3 cellular contexts compared by ENCODE assay signal in the genomic region with DNA sequence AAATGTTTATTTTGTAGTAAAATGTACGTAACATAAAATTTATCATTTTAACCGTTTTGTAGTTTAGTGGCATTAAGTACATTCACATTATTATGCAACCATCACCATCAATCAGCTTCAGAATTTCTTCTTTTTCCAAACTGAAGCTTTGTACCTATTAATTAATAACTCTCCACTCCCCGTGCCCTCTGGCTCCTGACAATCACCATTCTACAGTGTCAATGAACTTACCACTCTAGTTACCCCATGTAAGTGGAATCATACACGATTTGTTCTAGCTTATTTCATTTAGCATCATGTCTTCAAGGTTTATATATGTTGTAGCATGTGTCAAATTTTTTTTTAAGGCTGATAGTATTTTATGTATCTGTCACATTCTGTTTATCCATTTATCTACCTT.
TF ChIP-seq lines count a peak whose summit lies in the region.

No MANE protein-coding gene starts in this region.

TF ChIP-seq in liver, 16 proteins besides CTCF, POLR2A, EP300 and RAD21 (continued from another document):
- TF ChIP-seq GABPA (IDR thresholded peaks at IDR 0.05 in 1 of 2, conservative IDR thresholded peaks at IDR 0.05 in 1 of 2) (no peak), YY1 (IDR thresholded peaks at IDR 0.05) (peak; percentile 54), RXRA (IDR thresholded peaks at IDR 0.05) (peak; percentile 93 to 94), HNF4G (IDR thresholded peaks at IDR 0.05) (peak; percentile 34), NR2F2 (IDR thresholded peaks at IDR 0.05) (peak; percentile 39), HNF4A (conservative IDR thresholded peaks at IDR 0.05) (peak; percentile 66 to 69), JUND (IDR thresholded peaks at IDR 0.05) (peak in 1 of 2 donors; percentile 24)

TF ChIP-seq in HepG2, 621 proteins besides CTCF, POLR2A, EP300 and RAD21 (continued from another document):
- TF ChIP-seq ARHGAP35 (CRISPR knock-in tag; IDR thresholded peaks at IDR 0.05; ENCODE audit: borderline replicate concordance) = no peak
- TF ChIP-seq, protein P1, sequence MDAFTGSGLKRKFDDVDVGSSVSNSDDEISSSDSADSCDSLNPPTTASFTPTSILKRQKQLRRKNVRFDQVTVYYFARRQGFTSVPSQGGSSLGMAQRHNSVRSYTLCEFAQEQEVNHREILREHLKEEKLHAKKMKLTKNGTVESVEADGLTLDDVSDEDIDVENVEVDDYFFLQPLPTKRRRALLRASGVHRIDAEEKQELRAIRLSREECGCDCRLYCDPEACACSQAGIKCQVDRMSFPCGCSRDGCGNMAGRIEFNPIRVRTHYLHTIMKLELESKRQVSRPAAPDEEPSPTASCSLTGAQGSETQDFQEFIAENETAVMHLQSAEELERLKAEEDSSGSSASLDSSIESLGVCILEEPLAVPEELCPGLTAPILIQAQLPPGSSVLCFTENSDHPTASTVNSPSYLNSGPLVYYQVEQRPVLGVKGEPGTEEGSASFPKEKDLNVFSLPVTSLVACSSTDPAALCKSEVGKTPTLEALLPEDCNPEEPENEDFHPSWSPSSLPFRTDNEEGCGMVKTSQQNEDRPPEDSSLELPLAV (CRISPR knock-in tag; conservative IDR thresholded peaks at IDR 0.05; ENCODE audit: low read depth) = no peak
- TF ChIP-seq ZNF207 (IDR thresholded peaks at IDR 0.05; ENCODE audit: borderline replicate concordance) = no peak
- TF ChIP-seq KDM2A (CRISPR knock-in tag; IDR thresholded peaks at IDR 0.05; ENCODE audit: borderline replicate concordance, low read depth) = no peak
- no peak for TF ChIP-seq ZNF629 (CRISPR knock-in tag; conservative IDR thresholded peaks at IDR 0.05)
- TF ChIP-seq, protein P2, sequence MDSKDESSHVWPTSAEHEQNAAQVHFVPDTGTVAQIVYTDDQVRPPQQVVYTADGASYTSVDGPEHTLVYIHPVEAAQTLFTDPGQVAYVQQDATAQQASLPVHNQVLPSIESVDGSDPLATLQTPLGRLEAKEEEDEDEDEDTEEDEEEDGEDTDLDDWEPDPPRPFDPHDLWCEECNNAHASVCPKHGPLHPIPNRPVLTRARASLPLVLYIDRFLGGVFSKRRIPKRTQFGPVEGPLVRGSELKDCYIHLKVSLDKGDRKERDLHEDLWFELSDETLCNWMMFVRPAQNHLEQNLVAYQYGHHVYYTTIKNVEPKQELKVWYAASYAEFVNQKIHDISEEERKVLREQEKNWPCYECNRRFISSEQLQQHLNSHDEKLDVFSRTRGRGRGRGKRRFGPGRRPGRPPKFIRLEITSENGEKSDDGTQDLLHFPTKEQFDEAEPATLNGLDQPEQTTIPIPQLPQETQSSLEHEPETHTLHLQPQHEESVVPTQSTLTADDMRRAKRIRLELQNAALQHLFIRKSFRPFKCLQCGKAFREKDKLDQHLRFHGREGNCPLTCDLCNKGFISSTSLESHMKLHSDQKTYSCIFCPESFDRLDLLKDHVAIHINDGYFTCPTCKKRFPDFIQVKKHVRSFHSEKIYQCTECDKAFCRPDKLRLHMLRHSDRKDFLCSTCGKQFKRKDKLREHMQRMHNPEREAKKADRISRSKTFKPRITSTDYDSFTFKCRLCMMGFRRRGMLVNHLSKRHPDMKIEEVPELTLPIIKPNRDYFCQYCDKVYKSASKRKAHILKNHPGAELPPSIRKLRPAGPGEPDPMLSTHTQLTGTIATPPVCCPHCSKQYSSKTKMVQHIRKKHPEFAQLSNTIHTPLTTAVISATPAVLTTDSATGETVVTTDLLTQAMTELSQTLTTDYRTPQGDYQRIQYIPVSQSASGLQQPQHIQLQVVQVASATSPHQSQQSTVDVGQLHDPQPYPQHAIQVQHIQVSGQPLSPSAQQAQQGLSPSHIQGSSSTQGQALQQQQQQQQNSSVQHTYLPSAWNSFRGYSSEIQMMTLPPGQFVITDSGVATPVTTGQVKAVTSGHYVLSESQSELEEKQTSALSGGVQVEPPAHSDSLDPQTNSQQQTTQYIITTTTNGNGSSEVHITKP (CRISPR knock-in tag; IDR thresholded peaks at IDR 0.05; ENCODE audit: low read depth) = no peak
- TF ChIP-seq, protein P3, sequence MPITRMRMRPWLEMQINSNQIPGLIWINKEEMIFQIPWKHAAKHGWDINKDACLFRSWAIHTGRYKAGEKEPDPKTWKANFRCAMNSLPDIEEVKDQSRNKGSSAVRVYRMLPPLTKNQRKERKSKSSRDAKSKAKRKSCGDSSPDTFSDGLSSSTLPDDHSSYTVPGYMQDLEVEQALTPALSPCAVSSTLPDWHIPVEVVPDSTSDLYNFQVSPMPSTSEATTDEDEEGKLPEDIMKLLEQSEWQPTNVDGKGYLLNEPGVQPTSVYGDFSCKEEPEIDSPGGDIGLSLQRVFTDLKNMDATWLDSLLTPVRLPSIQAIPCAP (CRISPR knock-in tag; IDR thresholded peaks at IDR 0.05; ENCODE audit: low read depth) = no peak
- TF ChIP-seq, protein P4, sequence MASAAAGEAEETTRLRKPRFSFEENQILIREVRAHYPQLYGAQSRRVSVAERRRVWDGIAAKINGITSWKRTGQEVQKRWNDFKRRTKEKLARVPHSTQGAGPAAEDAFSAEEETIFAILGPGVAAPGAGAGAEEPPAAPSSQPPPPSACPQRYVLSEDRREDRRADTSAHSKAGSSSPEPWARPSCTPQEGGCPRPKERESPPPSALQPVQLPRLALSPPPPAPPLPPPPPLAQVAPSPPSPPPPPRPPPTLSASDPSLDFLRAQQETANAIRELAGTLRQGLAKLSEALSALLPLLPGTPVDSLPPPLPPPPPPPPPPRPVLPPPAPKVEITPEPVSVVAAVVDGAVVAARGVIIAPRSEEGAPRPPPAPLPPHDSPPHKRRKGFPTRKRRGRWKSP (CRISPR knock-in tag; IDR thresholded peaks at IDR 0.05) = no peak
- TF ChIP-seq, protein P5, sequence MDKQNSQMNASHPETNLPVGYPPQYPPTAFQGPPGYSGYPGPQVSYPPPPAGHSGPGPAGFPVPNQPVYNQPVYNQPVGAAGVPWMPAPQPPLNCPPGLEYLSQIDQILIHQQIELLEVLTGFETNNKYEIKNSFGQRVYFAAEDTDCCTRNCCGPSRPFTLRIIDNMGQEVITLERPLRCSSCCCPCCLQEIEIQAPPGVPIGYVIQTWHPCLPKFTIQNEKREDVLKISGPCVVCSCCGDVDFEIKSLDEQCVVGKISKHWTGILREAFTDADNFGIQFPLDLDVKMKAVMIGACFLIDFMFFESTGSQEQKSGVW (CRISPR knock-in tag; IDR thresholded peaks at IDR 0.05; ENCODE audit: borderline replicate concordance) = no peak
- no peak for TF ChIP-seq DR1 (CRISPR knock-in tag; IDR thresholded peaks at IDR 0.05)

TF ChIP-seq in SK-N-SH treated with all-trans-retinoic acid at 6 μM for 48 hours, 23 proteins besides CTCF, POLR2A, EP300 and RAD21 (continued from another document):
- TF ChIP-seq ZNF8 (CRISPR knock-in tag; IDR thresholded peaks at IDR 0.05) = no peak
- no peak for TF ChIP-seq CSDC2 (CRISPR knock-in tag; IDR thresholded peaks at IDR 0.05)
- TF ChIP-seq BACH2 (CRISPR knock-in tag; IDR thresholded peaks at IDR 0.05; ENCODE audit: borderline replicate concordance) = no peak
- no peak for TF ChIP-seq GLIS3 (CRISPR knock-in tag; IDR thresholded peaks at IDR 0.05)
- TF ChIP-seq, protein P6, sequence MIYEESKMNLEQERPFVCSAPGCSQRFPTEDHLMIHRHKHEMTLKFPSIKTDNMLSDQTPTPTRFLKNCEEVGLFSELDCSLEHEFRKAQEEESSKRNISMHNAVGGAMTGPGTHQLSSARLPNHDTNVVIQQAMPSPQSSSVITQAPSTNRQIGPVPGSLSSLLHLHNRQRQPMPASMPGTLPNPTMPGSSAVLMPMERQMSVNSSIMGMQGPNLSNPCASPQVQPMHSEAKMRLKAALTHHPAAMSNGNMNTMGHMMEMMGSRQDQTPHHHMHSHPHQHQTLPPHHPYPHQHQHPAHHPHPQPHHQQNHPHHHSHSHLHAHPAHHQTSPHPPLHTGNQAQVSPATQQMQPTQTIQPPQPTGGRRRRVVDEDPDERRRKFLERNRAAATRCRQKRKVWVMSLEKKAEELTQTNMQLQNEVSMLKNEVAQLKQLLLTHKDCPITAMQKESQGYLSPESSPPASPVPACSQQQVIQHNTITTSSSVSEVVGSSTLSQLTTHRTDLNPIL (CRISPR knock-in tag; IDR thresholded peaks at IDR 0.05; ENCODE audit: low read depth) = no peak
- TF ChIP-seq ZNF70 (CRISPR knock-in tag; IDR thresholded peaks at IDR 0.05) = no peak
- TF ChIP-seq ISL1 (CRISPR knock-in tag; IDR thresholded peaks at IDR 0.05) = no peak
- no peak for TF ChIP-seq OSR1 (CRISPR knock-in tag; IDR thresholded peaks at IDR 0.05)
- no peak for TF ChIP-seq SNAI2 (CRISPR knock-in tag; IDR thresholded peaks at IDR 0.05)
- no peak for TF ChIP-seq PPARA (CRISPR knock-in tag; IDR thresholded peaks at IDR 0.05; ENCODE audit: borderline replicate concordance)
- TF ChIP-seq, protein P7, sequence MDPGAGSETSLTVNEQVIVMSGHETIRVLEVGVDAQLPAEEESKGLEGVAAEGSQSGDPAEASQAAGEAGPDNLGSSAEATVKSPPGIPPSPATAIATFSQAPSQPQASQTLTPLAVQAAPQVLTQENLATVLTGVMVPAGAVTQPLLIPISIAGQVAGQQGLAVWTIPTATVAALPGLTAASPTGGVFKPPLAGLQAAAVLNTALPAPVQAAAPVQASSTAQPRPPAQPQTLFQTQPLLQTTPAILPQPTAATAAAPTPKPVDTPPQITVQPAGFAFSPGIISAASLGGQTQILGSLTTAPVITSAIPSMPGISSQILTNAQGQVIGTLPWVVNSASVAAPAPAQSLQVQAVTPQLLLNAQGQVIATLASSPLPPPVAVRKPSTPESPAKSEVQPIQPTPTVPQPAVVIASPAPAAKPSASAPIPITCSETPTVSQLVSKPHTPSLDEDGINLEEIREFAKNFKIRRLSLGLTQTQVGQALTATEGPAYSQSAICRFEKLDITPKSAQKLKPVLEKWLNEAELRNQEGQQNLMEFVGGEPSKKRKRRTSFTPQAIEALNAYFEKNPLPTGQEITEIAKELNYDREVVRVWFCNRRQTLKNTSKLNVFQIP (CRISPR knock-in tag; IDR thresholded peaks at IDR 0.05; ENCODE audit: borderline replicate concordance, low read depth) = no peak
- TF ChIP-seq, protein P8, sequence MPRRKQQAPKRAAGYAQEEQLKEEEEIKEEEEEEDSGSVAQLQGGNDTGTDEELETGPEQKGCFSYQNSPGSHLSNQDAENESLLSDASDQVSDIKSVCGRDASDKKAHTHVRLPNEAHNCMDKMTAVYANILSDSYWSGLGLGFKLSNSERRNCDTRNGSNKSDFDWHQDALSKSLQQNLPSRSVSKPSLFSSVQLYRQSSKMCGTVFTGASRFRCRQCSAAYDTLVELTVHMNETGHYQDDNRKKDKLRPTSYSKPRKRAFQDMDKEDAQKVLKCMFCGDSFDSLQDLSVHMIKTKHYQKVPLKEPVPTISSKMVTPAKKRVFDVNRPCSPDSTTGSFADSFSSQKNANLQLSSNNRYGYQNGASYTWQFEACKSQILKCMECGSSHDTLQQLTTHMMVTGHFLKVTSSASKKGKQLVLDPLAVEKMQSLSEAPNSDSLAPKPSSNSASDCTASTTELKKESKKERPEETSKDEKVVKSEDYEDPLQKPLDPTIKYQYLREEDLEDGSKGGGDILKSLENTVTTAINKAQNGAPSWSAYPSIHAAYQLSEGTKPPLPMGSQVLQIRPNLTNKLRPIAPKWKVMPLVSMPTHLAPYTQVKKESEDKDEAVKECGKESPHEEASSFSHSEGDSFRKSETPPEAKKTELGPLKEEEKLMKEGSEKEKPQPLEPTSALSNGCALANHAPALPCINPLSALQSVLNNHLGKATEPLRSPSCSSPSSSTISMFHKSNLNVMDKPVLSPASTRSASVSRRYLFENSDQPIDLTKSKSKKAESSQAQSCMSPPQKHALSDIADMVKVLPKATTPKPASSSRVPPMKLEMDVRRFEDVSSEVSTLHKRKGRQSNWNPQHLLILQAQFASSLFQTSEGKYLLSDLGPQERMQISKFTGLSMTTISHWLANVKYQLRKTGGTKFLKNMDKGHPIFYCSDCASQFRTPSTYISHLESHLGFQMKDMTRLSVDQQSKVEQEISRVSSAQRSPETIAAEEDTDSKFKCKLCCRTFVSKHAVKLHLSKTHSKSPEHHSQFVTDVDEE (CRISPR knock-in tag; IDR thresholded peaks at IDR 0.05) = no peak
- TF ChIP-seq RARB (CRISPR knock-in tag; IDR thresholded peaks at IDR 0.05) = no peak
- no peak for TF ChIP-seq ZNF565 (CRISPR knock-in tag; conservative IDR thresholded peaks at IDR 0.05; ENCODE audit: low read depth)
- no peak for TF ChIP-seq ZFP30 (CRISPR knock-in tag; IDR thresholded peaks at IDR 0.05)
- no peak for TF ChIP-seq ARNTL (CRISPR knock-in tag; IDR thresholded peaks at IDR 0.05; ENCODE audit: borderline replicate concordance, low read depth)
- TF ChIP-seq ZFP3 (CRISPR knock-in tag; IDR thresholded peaks at IDR 0.05) = no peak
